Comparison of ENCODE assay signal across 12 cellular contexts in genomic region chr20:47346172-47346571, GRCh38. TPM values are rescaled to one million over a fixed set of nuclear protein-coding genes. Genes with fewer than 3 reads are reported as not detected.
DNase-seq lines count a peak whose midpoint lies in the region; ATAC-seq and TF ChIP-seq lines count a peak whose summit lies in the region.
"Had no signal": no experiment of that assay in that cellular context is flagged by ENCODE, and none has a peak within 500 bp of the region (broad histone marks: within the 10 kb centered on the region; RNA-seq: fewer than 3 reads in every experiment).

No MANE protein-coding gene starts in this region.

- H4K20me1 ChIP-seq in H9 (ENCODE audit: control insufficient read depth, insufficient read depth, insufficient read length), result no peaks in the 10 kb centered on the region

- peak; percentile 63 for ATAC-seq in stimulated activated memory B cell treated with anti-CD40 and anti-IgM and Interleukin-4, amounts not matched to agents 10 μg/mL and 1 μg/mL and 100 μg/mL, for 72 hours
- ATAC-seq: left ventricle myocardium superior had no signal

- H3K27ac Mint-ChIP-seq in H9, result peak overlapping the region in 1 of 3 experiments; percentile 95; a peak in 4 of 7 replicates
- H3K27ac Mint-ChIP-seq in stimulated activated memory B cell treated with anti-CD40 and anti-IgM and Interleukin-4, amounts not matched to agents 10 μg/mL and 1 μg/mL and 100 μg/mL, for 72 hours, result no peak overlapping the region

- CTCF ChIA-PET in RWPE1 (lab: Yijun Ruan, JAX), result interaction anchor here (0.6 to 1.0 kb wide), 4 partner anchors 8 to 324 kb away, joined by 3 to 4 read pairs (median 4); no protein-coding TSS in a partner anchor

- H3K27me3 ChIP-seq in H9 (ENCODE audit: insufficient read depth, low read length) (no peaks in the 10 kb centered on the region), esophagus muscularis mucosa (no peaks in the 10 kb centered on the region)
- H3K27me3 ChIP-seq: SJCRH30 had no signal

- peak overlapping the region; percentile 71; the same call in 1 of the 2 replicates for H3K14ac ChIP-seq in H9 (ENCODE audit: insufficient read depth, low read length)

- no peak overlapping the region for H3K9ac ChIP-seq in H9 (ENCODE audit: extremely low read depth, insufficient read length, low read length)

- peaks cover 38 to 53% (median 44%) of the 10 kb centered on the region in 3 experiments for H3K36me3 Mint-ChIP-seq in H9 (ENCODE audit: insufficient read depth in 1 of 3, low read depth in 3 of 3)
- peaks cover 48% of the 10 kb centered on the region for H3K36me3 Mint-ChIP-seq in stimulated activated memory B cell treated with anti-CD40 and anti-IgM and Interleukin-4, amounts not matched to agents 10 μg/mL and 1 μg/mL and 100 μg/mL, for 72 hours

- H3K9me3 ChIP-seq in H9 (ENCODE audit: control insufficient read depth, low read depth, low read length), result no peaks in the 10 kb centered on the region
- no peaks in the 10 kb centered on the region for H3K9me3 ChIP-seq in esophagus muscularis mucosa
- H3K9me3 ChIP-seq: SJCRH30 had no signal

- no peak overlapping the region for H3K27ac ChIP-seq in H9 (ENCODE audit: insufficient read length, low read depth, low read length)
- peak overlapping the region; percentile 69 for H3K27ac ChIP-seq in RWPE1
- peak overlapping the region; percentile 97 to 100 (median 98) for H3K27ac ChIP-seq in esophagus muscularis mucosa (replicated peaks in 1 of 4)
- H3K27ac ChIP-seq: SJCRH30 had no signal

- H3K4me3 Mint-ChIP-seq in H9, result peak overlapping the region in 1 of 2 experiments; percentile 50; a peak in 2 of 5 replicates
- peak overlapping the region; percentile 63 for H3K4me3 Mint-ChIP-seq in stimulated activated memory B cell treated with anti-CD40 and anti-IgM and Interleukin-4, amounts not matched to agents 10 μg/mL and 1 μg/mL and 100 μg/mL, for 72 hours

- no peak overlapping the region for H2BK120ac ChIP-seq in H9 (ENCODE audit: low read depth, low read length, poor library complexity, severe bottlenecking)

- no peaks in the 10 kb centered on the region for H3K9me3 Mint-ChIP-seq in H9
- no peaks in the 10 kb centered on the region for H3K9me3 Mint-ChIP-seq in stimulated activated memory B cell treated with anti-CD40 and anti-IgM and Interleukin-4, amounts not matched to agents 10 μg/mL and 1 μg/mL and 100 μg/mL, for 72 hours

- H3K18ac ChIP-seq in H9 (ENCODE audit: insufficient read length, low read depth, low read length), result no peak overlapping the region

- peaks cover 72% of the 10 kb centered on the region; the same call in 1 of the 2 replicates for H3K79me2 ChIP-seq in H9 (ENCODE audit: insufficient read depth, low read length)

- peaks cover 8 to 15% of the 10 kb centered on the region in 2 experiments for H3K4me1 Mint-ChIP-seq in H9
- H3K4me1 Mint-ChIP-seq in stimulated activated memory B cell treated with anti-CD40 and anti-IgM and Interleukin-4, amounts not matched to agents 10 μg/mL and 1 μg/mL and 100 μg/mL, for 72 hours, result peaks cover 13% of the 10 kb centered on the region

- H3K23me2 ChIP-seq in H9 (ENCODE audit: insufficient read length, low read depth, low read length, poor library complexity, severe bottlenecking), result no peaks in the 10 kb centered on the region

- H3K4me1 ChIP-seq in H9 (ENCODE audit: insufficient read depth, low read length), result peaks cover 29% of the 10 kb centered on the region
- H3K4me1 ChIP-seq in esophagus muscularis mucosa, result peaks cover 43 to 90% (median 89%) of the 10 kb centered on the region in 4 donors

- intact Hi-C loops in esophagus muscularis mucosa (cut with DNase I), result no loop called here

- DNase-seq in H9, result no peak
- DNase-seq in RWPE1 (ENCODE audit: low spot score), result no peak
- DNase-seq in esophagus muscularis mucosa (ENCODE audit: extremely low spot score), result no peak
- DNase-seq in HuH-7 (ENCODE audit: low spot score), result no peak
- DNase-seq in inferior parietal cortex (ENCODE audit: extremely low spot score), result no peak
- no peak for DNase-seq in activated effector memory CD4-positive, alpha-beta T cell treated with anti-CD3 and anti-CD28 coated beads, Interleukin-2, amount 50 U/mL, for 16 hours
- DNase-seq: effector CD4-positive, alpha-beta T cell; left ventricle myocardium superior; NCI-H1105 treated with DMSO at 0.1 percent for 48 hours; NCI-H524; SJCRH30 had no signal

- WGBS in H9 (ENCODE audit: extremely low coverage, insufficient read length, low lambda C conversion rate), result no CpG with 5 or more reads among the region's 3 CpGs
- 100% methylated on average over 3 of the region's 3 CpGs for WGBS in esophagus muscularis mucosa

- H3K23ac ChIP-seq in H9 (ENCODE audit: insufficient read length, low read depth, low read length), result no peak overlapping the region

- H2AK5ac ChIP-seq in H9 (ENCODE audit: insufficient read length, low read length), result no peak overlapping the region

- no peak overlapping the region for H2BK5ac ChIP-seq in H9 (ENCODE audit: insufficient read length, low read length)

- no peak for TF ChIP-seq POLR2A in esophagus muscularis mucosa (IDR thresholded peaks at IDR 0.05; ENCODE audit: low read depth)

- no peak overlapping the region for H2AFZ ChIP-seq in H9 (ENCODE audit: low read length)

- no peak overlapping the region for H3T11ph ChIP-seq in H9 (ENCODE audit: low read length)

- TF ChIP-seq CTCF in H9 (conservative IDR thresholded peaks at IDR 0.05) (no peak), RWPE1 (conservative IDR thresholded peaks at IDR 0.05; ENCODE audit: low read depth) (no peak), esophagus muscularis mucosa (IDR thresholded peaks at IDR 0.05) (no peak)

- no peak overlapping the region for H2BK15ac ChIP-seq in H9 (ENCODE audit: low read depth, low read length)

- peaks cover 8% of the 10 kb centered on the region for H3K79me1 ChIP-seq in H9 (ENCODE audit: insufficient read depth, low read depth, low read length, poor library complexity, severe bottlenecking)

- no peak overlapping the region for H4K5ac ChIP-seq in H9 (ENCODE audit: insufficient read length, low read depth, low read length)

- H3K4ac ChIP-seq in H9 (ENCODE audit: low read depth, low read length), result no peak overlapping the region; the same call in 1 of the 2 replicates

- no peak overlapping the region for H4K91ac ChIP-seq in H9 (ENCODE audit: insufficient read length, low read depth, low read length)

- no peak overlapping the region for H2BK12ac ChIP-seq in H9 (ENCODE audit: insufficient read length, low read depth, low read length)

- no peaks in the 10 kb centered on the region for H3K27me3 Mint-ChIP-seq in H9 (ENCODE audit: low read depth)
- no peaks in the 10 kb centered on the region for H3K27me3 Mint-ChIP-seq in stimulated activated memory B cell treated with anti-CD40 and anti-IgM and Interleukin-4, amounts not matched to agents 10 μg/mL and 1 μg/mL and 100 μg/mL, for 72 hours

- no peak overlapping the region for H3K4me2 ChIP-seq in H9 (ENCODE audit: insufficient read depth, insufficient read length, low read length)

- H3K56ac ChIP-seq in H9 (ENCODE audit: insufficient read length, low read depth, low read length), result no peak overlapping the region

- no peak overlapping the region for H3K4me3 ChIP-seq in esophagus muscularis mucosa
- H3K4me3 ChIP-seq: SJCRH30 had no signal

- no peak overlapping the region for H4K8ac ChIP-seq in H9 (replicated peaks; ENCODE audit: insufficient read length, low read depth, low read length)

- peaks cover 0 to 25% (median 13%) of the 10 kb centered on the region in 4 donors for H3K36me3 ChIP-seq in esophagus muscularis mucosa

- TF ChIP-seq EP300 in esophagus muscularis mucosa (IDR thresholded peaks at IDR 0.05), result no peak

- no peak overlapping the region for H2BK20ac ChIP-seq in H9 (ENCODE audit: low read depth, low read length, poor library complexity, severe bottlenecking)

- POLR2A ChIA-PET in RWPE1 (lab: Yijun Ruan, JAX; ENCODE audit: low non-redundant PET), result no interaction called here

RNA-seq across cellular contexts. Expression of gene ZMYND8, which starts 10.3 kb away (rescaled TPM):
- total RNA-seq in H9 (2021) (158 and 162 TPM in 2 replicates), esophagus muscularis mucosa (10 to 100 TPM; 44.6 to 78.6 (median 65.8) TPM)
